ENCODE assay signal across 8 cellular contexts in the genomic region with DNA sequence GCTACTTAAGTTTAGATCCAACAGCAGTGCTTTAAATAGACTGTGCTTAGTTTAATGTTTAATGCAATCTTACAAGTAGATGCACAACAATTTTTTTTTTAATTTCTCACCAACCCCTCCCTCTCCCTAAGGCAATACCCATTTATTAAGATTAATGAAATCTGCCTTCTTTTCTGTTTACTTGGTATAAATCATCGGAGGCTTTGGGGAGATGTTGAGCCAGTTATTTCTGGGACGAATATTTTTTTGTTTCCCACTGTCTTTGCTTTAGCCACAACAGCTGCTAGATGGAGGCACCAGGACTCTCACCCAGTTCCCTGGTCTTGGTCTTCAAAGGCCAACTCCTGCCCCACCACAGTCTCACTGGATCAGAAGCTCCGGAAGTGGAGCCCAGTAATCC.
A peak's percentile ranks its signal among the peaks of the same experiment; 100 is the strongest.
DNase-seq lines count a peak whose midpoint lies in the region; ATAC-seq and TF ChIP-seq lines count a peak whose summit lies in the region.

No MANE protein-coding gene starts in this region.

- peaks cover 10 to 38% (median 17%) of the 10 kb centered on the region in 3 donors for H3K36me3 Mint-ChIP-seq in CD8-positive, alpha-beta memory T cell
- H3K36me3 Mint-ChIP-seq in endodermal cell (ENCODE audit: low read depth), result no peaks in the 10 kb centered on the region

- H3K27me3 ChIP-seq in CD8-positive, alpha-beta memory T cell (ENCODE audit: insufficient read depth, low read length, poor library complexity, severe bottlenecking), result no peaks in the 10 kb centered on the region
- H3K27me3 ChIP-seq in SJSA1 (replicated peaks) (no peaks in the 10 kb centered on the region), endodermal cell (ENCODE audit: control insufficient read depth, insufficient read depth, low read length, poor library complexity, severe bottlenecking) (no peaks in the 10 kb centered on the region), psoas muscle (ENCODE audit: insufficient read depth in 3 of 3, low read length in 2 of 3) (no peaks in the 10 kb centered on the region)

- H3K4me3 ChIP-seq in CD8-positive, alpha-beta memory T cell (ENCODE audit: low read length), result peak overlapping the region; percentile 70
- H3K4me3 ChIP-seq in SJSA1, result peak overlapping the region; percentile 46
- H3K4me3 ChIP-seq in endodermal cell (ENCODE audit: low read length), result no peak overlapping the region
- H3K4me3 ChIP-seq in psoas muscle, result peak overlapping the region; percentile 73

- H3K4me1 ChIP-seq in CD8-positive, alpha-beta memory T cell (ENCODE audit: insufficient read depth, low read length), result peaks cover 24% of the 10 kb centered on the region
- H3K4me1 ChIP-seq in SJSA1 (replicated peaks) (peaks cover 9% of the 10 kb centered on the region), endodermal cell (ENCODE audit: control insufficient read depth, insufficient read depth, low read length) (no peaks in the 10 kb centered on the region), psoas muscle (peaks cover 37% of the 10 kb centered on the region)

- intact Hi-C loops in psoas muscle (cut with DNase I), result no loop called here

- WGBS in endodermal cell (ENCODE audit: insufficient coverage in 1 of 2, insufficient read length in 1 of 2), 2 experiments, result 94% methylated on average over 3 of the region's 3 CpGs; no CpG with 5 or more reads in 1 of the 2 experiments
- WGBS in psoas muscle, 3 donors, result 17 to 41% (median 23%) methylated on average over 3 of the region's 3 CpGs

- H3K4me3 Mint-ChIP-seq in CD8-positive, alpha-beta memory T cell, result peak overlapping the region; percentile 96 to 99 (median 97)
- no peak overlapping the region for H3K4me3 Mint-ChIP-seq in endodermal cell

- H3K9ac ChIP-seq in endodermal cell (ENCODE audit: extremely low read depth, low read length, poor library complexity, severe bottlenecking), result no peak overlapping the region

- POLR2A ChIA-PET in CD8-positive, alpha-beta memory T cell (lab: Charles Lee), result interaction anchor here (0.7 to 2.3 kb wide), 3 partner anchors 54 to 113 kb away, joined by 4 to 20 read pairs (median 10); partner anchors contain the start of gene PLXNC1

- no peaks in the 10 kb centered on the region for H3K36me3 ChIP-seq in CD8-positive, alpha-beta memory T cell (ENCODE audit: insufficient read depth, low read length)
- H3K36me3 ChIP-seq in SJSA1 (no peaks in the 10 kb centered on the region), endodermal cell (ENCODE audit: control insufficient read depth, insufficient read depth, low read length) (no peaks in the 10 kb centered on the region), psoas muscle (ENCODE audit: insufficient read depth in 1 of 2, low read depth in 1 of 2) (no peaks in the 10 kb centered on the region)

- no peak overlapping the region for H3K27ac ChIP-seq in CD8-positive, alpha-beta memory T cell (ENCODE audit: low read depth, low read length)
- no peak overlapping the region for H3K27ac ChIP-seq in SJSA1
- H3K27ac ChIP-seq in endodermal cell (ENCODE audit: low read depth, low read length), result no peak overlapping the region
- H3K27ac ChIP-seq in psoas muscle, result peak overlapping the region; percentile 82

- no peak for TF ChIP-seq CTCF in endodermal cell (conservative IDR thresholded peaks at IDR 0.05)
- no peak for TF ChIP-seq CTCF in psoas muscle (IDR thresholded peaks at IDR 0.05)

- no peak for DNase-seq in CD8-positive, alpha-beta memory T cell
- DNase-seq in SJSA1 (ENCODE audit: low read depth in 1 of 2, low spot score in 2 of 2) (no peak), endodermal cell (no peak), psoas muscle (no peak), NCI-H187 (lab: John Stamatoyannopoulos, UW) (no peak), MV-4-11 (lab: John Stamatoyannopoulos, UW) (no peak)

- no peaks in the 10 kb centered on the region for H3K9me3 ChIP-seq in CD8-positive, alpha-beta memory T cell (ENCODE audit: low read length)
- H3K9me3 ChIP-seq in SJSA1 (replicated peaks) (no peaks in the 10 kb centered on the region), endodermal cell (ENCODE audit: control insufficient read depth, low read length) (no peaks in the 10 kb centered on the region), psoas muscle (no peaks in the 10 kb centered on the region)

- CTCF ChIA-PET in CD8-positive, alpha-beta memory T cell (lab: Charles Lee), result interaction anchor here (1.4 to 2.0 kb wide), 5 partner anchors 20 to 160 kb away, joined by 4 to 10 read pairs (median 5); partner anchors contain the start of gene PLXNC1

- no peaks in the 10 kb centered on the region for H3K9me3 Mint-ChIP-seq in CD8-positive, alpha-beta memory T cell
- no peaks in the 10 kb centered on the region for H3K9me3 Mint-ChIP-seq in endodermal cell

- H3K27ac Mint-ChIP-seq in CD8-positive, alpha-beta memory T cell, result peak overlapping the region; percentile 98 to 100 (median 99)
- peak overlapping the region; percentile 68 for H3K27ac Mint-ChIP-seq in endodermal cell

- H3K4me1 Mint-ChIP-seq in CD8-positive, alpha-beta memory T cell, result peaks cover 29 to 41% (median 39%) of the 10 kb centered on the region in 3 donors
- peaks cover 43% of the 10 kb centered on the region for H3K4me1 Mint-ChIP-seq in endodermal cell

- ATAC-seq in psoas muscle (peak in 1 of 4 donors; percentile 8), GM21737 (IDR thresholded peaks at IDR 0.05; ENCODE audit: unreplicated experiment) (no peak)
- ATAC-seq in activated CD4-positive, CD25-positive, alpha-beta regulatory T cell treated with anti-CD3 and anti-CD28 coated beads, Interleukin-2, amount 50 U/mL, for 24 hours, result no peak

- peaks cover 0 to 7% of the 10 kb centered on the region in 2 donors for H3K27me3 Mint-ChIP-seq in CD8-positive, alpha-beta memory T cell
- peaks cover 9% of the 10 kb centered on the region for H3K27me3 Mint-ChIP-seq in endodermal cell (ENCODE audit: insufficient read depth)
